Comparison of ENCODE assay signal across 1 cellular context in genomic region chr6:85675030-85675819, GRCh38.
TF ChIP-seq lines count a peak whose summit lies in the region.

No MANE protein-coding gene starts in this region.

TF ChIP-seq in WTC11, 78 proteins besides CTCF, POLR2A, EP300 and RAD21 (continued from another document):
- no peak for TF ChIP-seq ZNF425 (CRISPR knock-in tag; conservative IDR thresholded peaks at IDR 0.05)
- TF ChIP-seq OVOL2 (CRISPR knock-in tag; IDR thresholded peaks at IDR 0.05; ENCODE audit: borderline replicate concordance), result no peak
- no peak; the same call in 1 of the 2 replicates for TF ChIP-seq ZNF671 (CRISPR knock-in tag; IDR thresholded peaks at IDR 0.05)
- TF ChIP-seq ATF1 (CRISPR knock-in tag; IDR thresholded peaks at IDR 0.05), result no peak
- TF ChIP-seq NR1H2 (CRISPR knock-in tag; IDR thresholded peaks at IDR 0.05), result no peak
- TF ChIP-seq ATF6 (CRISPR knock-in tag; IDR thresholded peaks at IDR 0.05), result no peak
- no peak for TF ChIP-seq SP1 (CRISPR knock-in tag; conservative IDR thresholded peaks at IDR 0.05)
- no peak for TF ChIP-seq NFATC4 (CRISPR knock-in tag; IDR thresholded peaks at IDR 0.05)
- no peak for TF ChIP-seq USF1 (CRISPR knock-in tag; IDR thresholded peaks at IDR 0.05)
- no peak for TF ChIP-seq ZNF317 (CRISPR knock-in tag; IDR thresholded peaks at IDR 0.05; ENCODE audit: borderline replicate concordance, low read depth)
- no peak for TF ChIP-seq ZNF423 (CRISPR knock-in tag; IDR thresholded peaks at IDR 0.05)
- TF ChIP-seq CDX4 (CRISPR knock-in tag; IDR thresholded peaks at IDR 0.05; ENCODE audit: borderline replicate concordance), result no peak
- no peak for TF ChIP-seq CBFB (CRISPR knock-in tag; IDR thresholded peaks at IDR 0.05; ENCODE audit: low read depth)
- no peak for TF ChIP-seq PREB (CRISPR knock-in tag; IDR thresholded peaks at IDR 0.05; ENCODE audit: borderline replicate concordance)
- no peak for TF ChIP-seq USF2 (CRISPR knock-in tag; IDR thresholded peaks at IDR 0.05)
- TF ChIP-seq CREM (CRISPR knock-in tag; IDR thresholded peaks at IDR 0.05), result no peak
- no peak for TF ChIP-seq NR3C1 (CRISPR knock-in tag; conservative IDR thresholded peaks at IDR 0.05; ENCODE audit: low read depth)
- TF ChIP-seq ZNF396 (CRISPR knock-in tag; IDR thresholded peaks at IDR 0.05; ENCODE audit: borderline replicate concordance), result no peak
- no peak for TF ChIP-seq GABPB1 (CRISPR knock-in tag; IDR thresholded peaks at IDR 0.05)
- TF ChIP-seq FOXJ3 (CRISPR knock-in tag; IDR thresholded peaks at IDR 0.05; ENCODE audit: borderline replicate concordance), result no peak
- TF ChIP-seq PRRX2 (CRISPR knock-in tag; IDR thresholded peaks at IDR 0.05), result 0 out of 2 replicates have a peak, but pooled peaks have one; percentile 58
- TF ChIP-seq RELA (CRISPR knock-in tag; IDR thresholded peaks at IDR 0.05; ENCODE audit: borderline replicate concordance), result no peak
- TF ChIP-seq SOX15 (CRISPR knock-in tag; IDR thresholded peaks at IDR 0.05), result no peak
- peak; percentile 71 for TF ChIP-seq EMX1 (CRISPR knock-in tag; IDR thresholded peaks at IDR 0.05)
- TF ChIP-seq SMAD4 (CRISPR knock-in tag; IDR thresholded peaks at IDR 0.05), result no peak
- no peak for TF ChIP-seq PRDM15 (CRISPR knock-in tag; IDR thresholded peaks at IDR 0.05)
